In the genomic region with DNA sequence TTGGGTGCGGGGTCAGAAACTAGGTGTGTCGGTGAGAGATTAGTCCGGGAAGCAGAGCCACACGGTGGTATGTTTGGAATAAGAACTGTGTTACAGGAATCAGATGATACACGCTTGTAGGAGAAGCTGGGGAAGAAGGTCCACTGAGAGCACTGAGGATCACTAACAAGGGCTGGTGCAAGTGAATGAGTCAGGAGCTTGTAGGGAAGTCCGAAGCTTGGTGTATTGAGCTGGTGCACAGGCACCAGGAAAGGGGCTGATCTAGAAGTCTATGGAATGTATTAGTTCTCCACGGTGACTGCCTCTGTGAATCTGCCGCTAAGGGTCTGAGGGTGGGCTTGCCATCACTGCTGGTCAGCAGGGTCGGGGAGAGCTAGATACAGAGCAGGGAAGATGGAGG, we compare ENCODE assay signal across 24 cellular contexts.
"Had no signal": no experiment of that assay in that cellular context is flagged by ENCODE, and none has a peak within 500 bp of the region (broad histone marks: within the 10 kb centered on the region; RNA-seq: fewer than 3 reads in every experiment).

No MANE protein-coding gene starts in this region.

- H3K4me3 ChIP-seq: ovary, transverse colon had no signal

- H3K9me3 Mint-ChIP-seq: activated naive CD4-positive, alpha-beta T cell treated with anti-CD3 and anti-CD28 coated beads, Interleukin-2, amount 10 ng/mL, durations not matched to agents 7 days and 5 days; activated T-cell treated with anti-CD3 and anti-CD28 coated beads, Interleukin-2, amount 50 U/mL, for 4 hours; memory B cell; nephron had no signal

- H3K27ac ChIP-seq: foreskin keratinocyte, neutrophil, ovary, transverse colon had no signal

- H3K4me1 ChIP-seq: foreskin keratinocyte had no signal

- H3K4me1 Mint-ChIP-seq: activated CD4-positive, alpha-beta T cell treated with anti-CD3 and anti-CD28 coated beads for 36 hours had no signal

- ATAC-seq: activated CD4-positive, alpha-beta T cell treated with anti-CD3 and anti-CD28 coated beads for 36 hours; activated T-cell treated with anti-CD3 and anti-CD28 coated beads, Interleukin-2, amount 50 U/mL, for 4 hours; foreskin keratinocyte; left ventricle myocardium superior; T-helper 17 cell; WTC11 had no signal

- H3K4me3 Mint-ChIP-seq: activated CD4-positive, alpha-beta T cell treated with anti-CD3 and anti-CD28 coated beads for 36 hours; activated naive CD4-positive, alpha-beta T cell treated with anti-CD3 and anti-CD28 coated beads, Interleukin-2, amount 10 ng/mL, durations not matched to agents 7 days and 5 days; activated T-cell treated with anti-CD3 and anti-CD28 coated beads, Interleukin-2, amount 50 U/mL, for 4 hours; brain; nephron; T-helper 17 cell; WTC11 had no signal

- DNase-seq: activated CD4-positive, alpha-beta T cell treated with anti-CD3 and anti-CD28 coated beads for 36 hours; activated CD4-positive, alpha-beta T cell treated with anti-CD3 and anti-CD28 coated beads, Interleukin-2, amount 50 U/mL, for 4 hours; activated CD8-positive, alpha-beta memory T cell treated with anti-CD3 and anti-CD28 coated beads for 24 hours; activated CD8-positive, alpha-beta memory T cell treated with anti-CD3 and anti-CD28 coated beads, Interleukin-2, amount 50 U/mL, for 4 hours; activated naive CD4-positive, alpha-beta T cell treated with anti-CD3 and anti-CD28 coated beads, Interleukin-2, amount 10 ng/mL, durations not matched to agents 7 days and 5 days; activated T-cell treated with anti-CD3 and anti-CD28 coated beads, Interleukin-2, amount 50 U/mL, for 4 hours; anterior cingulate cortex; dermis blood vessel endothelial cell; effector CD8-positive, alpha-beta T cell; foreskin keratinocyte; glutamatergic neuron; hippocampal formation; left ventricle myocardium superior; ovary; right cardiac atrium; stimulated activated CD4-positive, alpha-beta T cell treated with anti-CD3 and anti-CD28 coated beads, Interleukin-1b, Interleukin-23, amount 100 ng/mL, for 48 hours; SW 1271; T-helper 17 cell; transverse colon had no signal

- H3K36me3 Mint-ChIP-seq: activated naive CD4-positive, alpha-beta T cell treated with anti-CD3 and anti-CD28 coated beads, Interleukin-2, amount 10 ng/mL, durations not matched to agents 7 days and 5 days had no signal

- H3K9me3 ChIP-seq: neutrophil, ovary, transverse colon had no signal

- H3K36me3 ChIP-seq: neutrophil, ovary, transverse colon had no signal

- H3K27me3 ChIP-seq: neutrophil, ovary, transverse colon had no signal

- H3K27me3 Mint-ChIP-seq: activated CD4-positive, alpha-beta T cell treated with anti-CD3 and anti-CD28 coated beads for 36 hours; brain; memory B cell had no signal

- H3K27ac Mint-ChIP-seq: activated CD4-positive, alpha-beta T cell treated with anti-CD3 and anti-CD28 coated beads for 36 hours; activated naive CD4-positive, alpha-beta T cell treated with anti-CD3 and anti-CD28 coated beads, Interleukin-2, amount 10 ng/mL, durations not matched to agents 7 days and 5 days; memory B cell; nephron; T-helper 17 cell; WTC11 had no signal
